8 cellular contexts compared by ENCODE assay signal in the genomic region with DNA sequence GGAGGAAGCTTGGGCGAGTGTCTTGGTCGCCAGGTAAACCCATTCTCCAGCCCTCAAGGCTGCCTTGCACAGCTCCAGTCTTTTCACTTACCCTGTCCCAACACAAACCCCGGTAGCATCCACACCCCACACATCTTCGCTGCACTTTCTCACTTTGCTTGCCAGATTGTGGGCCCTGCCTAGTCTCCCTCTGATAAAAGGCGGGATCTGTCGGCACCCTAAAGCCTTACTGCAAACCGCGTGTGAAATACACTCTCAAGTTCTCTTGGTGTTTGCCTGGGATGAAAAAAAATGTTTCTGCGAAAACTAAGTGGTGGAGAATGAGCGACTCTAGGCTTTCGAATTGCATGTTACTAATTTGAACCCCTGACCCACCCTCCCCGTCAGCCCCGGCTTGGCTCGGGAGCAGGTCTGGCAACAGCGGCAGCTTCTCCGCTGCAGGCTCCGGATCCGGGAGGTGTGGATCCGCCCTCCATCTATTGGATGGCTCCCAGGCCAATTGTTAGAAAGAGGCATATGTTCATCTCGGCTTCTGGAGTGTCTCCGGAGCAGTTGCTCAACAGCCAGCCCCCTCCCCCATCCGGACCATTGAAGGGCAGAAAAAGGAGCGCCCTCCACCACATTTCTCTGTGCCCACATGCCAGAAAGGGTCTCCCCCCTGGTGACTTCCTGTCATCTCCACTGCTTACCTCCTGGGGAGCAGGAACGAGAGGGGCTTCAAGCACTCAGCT. TPM values are rescaled to one million over a fixed set of nuclear protein-coding genes. Genes with fewer than 3 reads are reported as not detected.
DNase-seq lines count a peak whose midpoint lies in the region; ATAC-seq and TF ChIP-seq lines count a peak whose summit lies in the region.

No MANE protein-coding gene starts in this region.

- no peaks in the 10 kb centered on the region for H3K79me2 ChIP-seq in neural cell (replicated peaks; ENCODE audit: insufficient read depth, low read length)

- no peaks in the 10 kb centered on the region for H3K9me2 ChIP-seq in neural cell (ENCODE audit: insufficient read depth, low read length)

- TF ChIP-seq EP300 in neural cell (conservative IDR thresholded peaks at IDR 0.05; ENCODE audit: poor library complexity, severe bottlenecking): no peak

- no peak overlapping the region for H3K4me2 ChIP-seq in neural cell (ENCODE audit: low read length)

- peaks cover 0 to 13% of the 10 kb centered on the region in 2 donors for H3K4me1 ChIP-seq in uterus

- no peaks in the 10 kb centered on the region for H3F3A ChIP-seq in neural cell (ENCODE audit: insufficient read depth, low read length, poor library complexity, severe bottlenecking)

- ATAC-seq in HG02798 (IDR thresholded peaks at IDR 0.05; ENCODE audit: poor library complexity, unreplicated experiment) (peak; percentile 60), GM18909 (IDR thresholded peaks at IDR 0.05; ENCODE audit: poor library complexity, unreplicated experiment) (no peak)

- H3K27ac ChIP-seq in neural cell (ENCODE audit: low read length) (no peak overlapping the region), uterus (no peak overlapping the region)

- intact Hi-C loops in uterus (cut with DNase I; ENCODE audit: low total_unique reads): no loop called here

- peaks cover 36% of the 10 kb centered on the region for H3K27me3 ChIP-seq in neural cell (ENCODE audit: insufficient read depth, low read depth, low read length)
- H3K27me3 ChIP-seq in uterus: peaks cover 8 to 24% of the 10 kb centered on the region in 2 donors

- TF ChIP-seq CTCF in neural cell (IDR thresholded peaks at IDR 0.05; ENCODE audit: poor library complexity, severe bottlenecking) (no peak), uterus (IDR thresholded peaks at IDR 0.05) (no peak)

- peak overlapping the region; percentile 65 for H3K4me3 ChIP-seq in neural cell (ENCODE audit: low read length)
- H3K4me3 ChIP-seq in uterus: peak overlapping the region; percentile 8 to 27

- no peaks in the 10 kb centered on the region for H3K36me3 ChIP-seq in neural cell (ENCODE audit: insufficient read depth, low read length)
- no peaks in the 10 kb centered on the region for H3K36me3 ChIP-seq in uterus

- DNase-seq in D341Med (ENCODE audit: low spot score) (peak; percentile 79), NCI-H510A treated with DMSO at 0.1 percent for 48 hours (lab: John Stamatoyannopoulos, UW) (peak; percentile 48), foreskin melanocyte (peak; percentile 63), uterus (peak; percentile 59 to 73)
- DNase-seq in activated naive CD4-positive, alpha-beta T cell treated with Interleukin-2 at 50 U/mL for 16 hours: peak; percentile 40

- TF ChIP-seq POLR2A in uterus (IDR thresholded peaks at IDR 0.05): peak in 1 of 2 donors; percentile 17

- TF ChIP-seq RAD21 in neural cell (conservative IDR thresholded peaks at IDR 0.05): no peak

- no peak overlapping the region for H2AFZ ChIP-seq in neural cell (ENCODE audit: low read depth, low read length)

- H3K9me3 ChIP-seq in neural cell (ENCODE audit: low read length) (no peaks in the 10 kb centered on the region), uterus (no peaks in the 10 kb centered on the region)

- peak overlapping the region; percentile 26 for H3K9ac ChIP-seq in neural cell (ENCODE audit: low read length)

- no peaks in the 10 kb centered on the region for H4K20me1 ChIP-seq in neural cell (ENCODE audit: insufficient read depth)

TF ChIP-seq in neural cell, 6 proteins besides CTCF, POLR2A, EP300 and RAD21:
- TF ChIP-seq, protein P1, sequence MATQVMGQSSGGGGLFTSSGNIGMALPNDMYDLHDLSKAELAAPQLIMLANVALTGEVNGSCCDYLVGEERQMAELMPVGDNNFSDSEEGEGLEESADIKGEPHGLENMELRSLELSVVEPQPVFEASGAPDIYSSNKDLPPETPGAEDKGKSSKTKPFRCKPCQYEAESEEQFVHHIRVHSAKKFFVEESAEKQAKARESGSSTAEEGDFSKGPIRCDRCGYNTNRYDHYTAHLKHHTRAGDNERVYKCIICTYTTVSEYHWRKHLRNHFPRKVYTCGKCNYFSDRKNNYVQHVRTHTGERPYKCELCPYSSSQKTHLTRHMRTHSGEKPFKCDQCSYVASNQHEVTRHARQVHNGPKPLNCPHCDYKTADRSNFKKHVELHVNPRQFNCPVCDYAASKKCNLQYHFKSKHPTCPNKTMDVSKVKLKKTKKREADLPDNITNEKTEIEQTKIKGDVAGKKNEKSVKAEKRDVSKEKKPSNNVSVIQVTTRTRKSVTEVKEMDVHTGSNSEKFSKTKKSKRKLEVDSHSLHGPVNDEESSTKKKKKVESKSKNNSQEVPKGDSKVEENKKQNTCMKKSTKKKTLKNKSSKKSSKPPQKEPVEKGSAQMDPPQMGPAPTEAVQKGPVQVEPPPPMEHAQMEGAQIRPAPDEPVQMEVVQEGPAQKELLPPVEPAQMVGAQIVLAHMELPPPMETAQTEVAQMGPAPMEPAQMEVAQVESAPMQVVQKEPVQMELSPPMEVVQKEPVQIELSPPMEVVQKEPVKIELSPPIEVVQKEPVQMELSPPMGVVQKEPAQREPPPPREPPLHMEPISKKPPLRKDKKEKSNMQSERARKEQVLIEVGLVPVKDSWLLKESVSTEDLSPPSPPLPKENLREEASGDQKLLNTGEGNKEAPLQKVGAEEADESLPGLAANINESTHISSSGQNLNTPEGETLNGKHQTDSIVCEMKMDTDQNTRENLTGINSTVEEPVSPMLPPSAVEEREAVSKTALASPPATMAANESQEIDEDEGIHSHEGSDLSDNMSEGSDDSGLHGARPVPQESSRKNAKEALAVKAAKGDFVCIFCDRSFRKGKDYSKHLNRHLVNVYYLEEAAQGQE (IDR thresholded peaks at IDR 0.05; ENCODE audit: borderline replicate concordance): no peak
- TF ChIP-seq SMC3 (conservative IDR thresholded peaks at IDR 0.05; ENCODE audit: poor library complexity): peak; percentile 22
- TF ChIP-seq POLR2AphosphoS5 (IDR thresholded peaks at IDR 0.05): peak; percentile 24
- TF ChIP-seq EZH2 (IDR thresholded peaks at IDR 0.05; ENCODE audit: borderline replicate concordance, insufficient read depth, low read length, poor library complexity, severe bottlenecking): no peak
- TF ChIP-seq MXI1 (conservative IDR thresholded peaks at IDR 0.05; ENCODE audit: poor library complexity, severe bottlenecking): peak; percentile 42
- no peak for TF ChIP-seq TAF1 (IDR thresholded peaks at IDR 0.05; ENCODE audit: low read depth)
TF ChIP-seq in neural cell: peak in this region for 3.

RNA-seq across cellular contexts. Expression of a gene that starts 3.0 kb away (rescaled TPM):
- polyA plus RNA-seq in neural cell: 19.9 and 24.1 TPM in 2 replicates
- polyA minus RNA-seq in neural cell: 4.9 and 5.4 TPM in 2 replicates
- total RNA-seq in uterus: 10 to 100 TPM in 1 of 4 donors, not detected in 3; 14.5 TPM

RNA-seq across cellular contexts. Expression of a gene that starts 31.7 kb away (rescaled TPM):
- 746 and 794 TPM in 2 replicates for polyA plus RNA-seq in neural cell
- polyA minus RNA-seq in neural cell: 385 and 386 TPM in 2 replicates
- total RNA-seq in uterus: 1,000 to 10,000 TPM; 1,378 to 1,765 (median 1,533) TPM
